10 cellular contexts compared by ENCODE assay signal in genomic region chr1:13807213-13807612, GRCh38.
DNase-seq lines count a peak whose midpoint lies in the region; ATAC-seq and TF ChIP-seq lines count a peak whose summit lies in the region.
"Had no signal": no experiment of that assay in that cellular context is flagged by ENCODE, and none has a peak within 500 bp of the region (broad histone marks: within the 10 kb centered on the region; RNA-seq: fewer than 3 reads in every experiment).

No MANE protein-coding gene starts in this region.

- H3K9me3 ChIP-seq in prostate gland = no peaks in the 10 kb centered on the region
- H3K9me3 ChIP-seq: Caco-2 had no signal

- H3K27me3 ChIP-seq in prostate gland (replicated peaks; ENCODE audit: insufficient read depth) = no peaks in the 10 kb centered on the region

- POLR2A ChIA-PET in activated CD4-positive, alpha-beta T cell treated with anti-CD3 and anti-CD28 coated beads for 36 hours (lab: Charles Lee) = no interaction called here

- no peaks in the 10 kb centered on the region for H3K36me3 Mint-ChIP-seq in activated CD4-positive, alpha-beta T cell treated with anti-CD3 and anti-CD28 coated beads for 36 hours (ENCODE audit: low read depth)
- H3K36me3 Mint-ChIP-seq in dendritic cell treated with granulocyte-macrophage colony-stimulating factor and Interleukin-4, amounts not matched to agents 40 ng/mL and 50 ng/mL, for 4 days (ENCODE audit: low read depth) = peaks cover 80% of the 10 kb centered on the region

- H3K27me3 Mint-ChIP-seq in activated CD4-positive, alpha-beta T cell treated with anti-CD3 and anti-CD28 coated beads for 36 hours = no peaks in the 10 kb centered on the region
- H3K27me3 Mint-ChIP-seq in dendritic cell treated with granulocyte-macrophage colony-stimulating factor and Interleukin-4, amounts not matched to agents 40 ng/mL and 50 ng/mL, for 4 days = no peaks in the 10 kb centered on the region

- no peaks in the 10 kb centered on the region for H3K4me1 ChIP-seq in prostate gland (replicated peaks)
- H3K4me1 ChIP-seq: Caco-2 had no signal

- H3K36me3 ChIP-seq in prostate gland = no peaks in the 10 kb centered on the region

- no peak for TF ChIP-seq POLR2A in prostate gland (IDR thresholded peaks at IDR 0.05)

- no peaks in the 10 kb centered on the region for H3K9me3 Mint-ChIP-seq in activated CD4-positive, alpha-beta T cell treated with anti-CD3 and anti-CD28 coated beads for 36 hours (ENCODE audit: low read depth)
- no peaks in the 10 kb centered on the region for H3K9me3 Mint-ChIP-seq in dendritic cell treated with granulocyte-macrophage colony-stimulating factor and Interleukin-4, amounts not matched to agents 40 ng/mL and 50 ng/mL, for 4 days

- intact Hi-C loops in activated CD4-positive, alpha-beta T cell treated with anti-CD3 and anti-CD28 coated beads for 36 hours (cut with DNase I, micrococcal nuclease) = no loop called here
- intact Hi-C loops in dendritic cell treated with granulocyte-macrophage colony-stimulating factor and Interleukin-4, amounts not matched to agents 40 ng/mL and 50 ng/mL, for 4 days (cut with micrococcal nuclease) = no loop called here
- intact Hi-C loops in prostate gland (cut with DNase I) = no loop called here

- peaks cover 15% of the 10 kb centered on the region for H3K4me1 Mint-ChIP-seq in activated CD4-positive, alpha-beta T cell treated with anti-CD3 and anti-CD28 coated beads for 36 hours
- peaks cover 32% of the 10 kb centered on the region for H3K4me1 Mint-ChIP-seq in dendritic cell treated with granulocyte-macrophage colony-stimulating factor and Interleukin-4, amounts not matched to agents 40 ng/mL and 50 ng/mL, for 4 days (ENCODE audit: low read depth)

- peak; percentile 56 for DNase-seq in activated CD4-positive, alpha-beta T cell treated with anti-CD3 and anti-CD28 coated beads for 36 hours
- DNase-seq in activated CD4-positive, alpha-beta T cell treated with anti-CD3 and anti-CD28 coated beads for 1 hour = no peak
- DNase-seq in MV-4-11 (lab: John Stamatoyannopoulos, UW) (peak; percentile 7), prostate gland (ENCODE audit: low spot score) (peak; percentile 63), NCI-H2029 (lab: John Stamatoyannopoulos, UW) (no peak)
- DNase-seq in effector CD4-positive, alpha-beta T cell = no peak

- TF ChIP-seq CTCF in prostate gland (IDR thresholded peaks at IDR 0.05) = peak in 3 of 4 experiments; percentile 17 to 62 (median 62)

- H3K27ac Mint-ChIP-seq in activated CD4-positive, alpha-beta T cell treated with anti-CD3 and anti-CD28 coated beads for 36 hours = no peak overlapping the region
- H3K27ac Mint-ChIP-seq in dendritic cell treated with granulocyte-macrophage colony-stimulating factor and Interleukin-4, amounts not matched to agents 40 ng/mL and 50 ng/mL, for 4 days = peak overlapping the region; percentile 16

- H3K4me3 Mint-ChIP-seq in activated CD4-positive, alpha-beta T cell treated with anti-CD3 and anti-CD28 coated beads for 36 hours = no peak overlapping the region
- H3K4me3 Mint-ChIP-seq in dendritic cell treated with granulocyte-macrophage colony-stimulating factor and Interleukin-4, amounts not matched to agents 40 ng/mL and 50 ng/mL, for 4 days = no peak overlapping the region

- ATAC-seq in activated CD4-positive, alpha-beta T cell treated with anti-CD3 and anti-CD28 coated beads for 36 hours = peak; percentile 45
- no peak for ATAC-seq in GM21619 (IDR thresholded peaks at IDR 0.05; ENCODE audit: unreplicated experiment)

- 34% methylated on average over 7 of the region's 7 CpGs for WGBS in prostate gland

- CTCF ChIA-PET in activated CD4-positive, alpha-beta T cell treated with anti-CD3 and anti-CD28 coated beads for 36 hours (lab: Charles Lee) = no interaction called here

- H3K27ac ChIP-seq in prostate gland = no peak overlapping the region
- H3K27ac ChIP-seq: skin epidermis had no signal

- no peak overlapping the region for H3K4me3 ChIP-seq in prostate gland
- H3K4me3 ChIP-seq: skin epidermis had no signal

Comparison
In these comparisons a context has a peak if more than half of its experiments do, and no peak if none do; other contexts are left out.
1. DNase-seq: peak in activated CD4-positive, alpha-beta T cell treated with anti-CD3 and anti-CD28 coated beads for 36 hours (single experiment), MV-4-11 (single experiment) and prostate gland (single experiment); none in activated CD4-positive, alpha-beta T cell treated with anti-CD3 and anti-CD28 coated beads for 1 hour (single experiment), effector CD4-positive, alpha-beta T cell (single experiment) and NCI-H2029 (single experiment).